ENCODE assay signal across 9 cellular contexts in the genomic region with DNA sequence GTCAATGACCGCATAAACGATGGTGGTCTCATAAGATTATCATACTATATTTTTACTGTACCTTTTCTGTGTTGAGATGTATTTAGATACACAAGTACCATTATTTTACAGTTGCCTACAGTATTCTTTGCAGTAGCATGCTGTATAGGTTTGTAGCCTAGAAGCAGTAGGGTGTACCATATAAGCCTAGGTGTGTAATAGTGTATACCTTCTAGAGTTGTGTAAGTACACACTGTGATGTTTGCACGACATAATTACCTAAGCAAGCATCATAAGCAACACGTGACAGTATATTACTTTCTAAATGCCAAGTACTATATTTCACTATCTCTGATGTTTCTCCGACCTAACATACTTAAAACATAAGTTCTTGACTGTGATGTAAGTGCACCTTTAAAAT. TPM values are rescaled to one million over a fixed set of nuclear protein-coding genes. Genes with fewer than 3 reads are reported as not detected.
DNase-seq lines count a peak whose midpoint lies in the region; ATAC-seq, FAIRE-seq and TF ChIP-seq lines count a peak whose summit lies in the region.
"Had no signal": no experiment of that assay in that cellular context is flagged by ENCODE, and none has a peak within 500 bp of the region (broad histone marks: within the 10 kb centered on the region; RNA-seq: fewer than 3 reads in every experiment).

No MANE protein-coding gene starts in this region.

- peak overlapping the region; percentile 93 for H3K4me3 Mint-ChIP-seq in nephron progenitor cell

- no peaks in the 10 kb centered on the region for H3K9me1 ChIP-seq in endothelial cell of umbilical vein (replicated peaks; ENCODE audit: control insufficient read depth, extremely low read depth, insufficient read depth, low read length)

- peak overlapping the region; percentile 52 for H3K4me3 ChIP-seq in BJ (ENCODE audit: low read depth, low read length)
- peak overlapping the region; percentile 34 for H3K4me3 ChIP-seq in RWPE2 (ENCODE audit: severe bottlenecking)
- H3K4me3 ChIP-seq in endothelial cell of umbilical vein (replicated peaks in 1 of 3; ENCODE audit: insufficient read depth in 1 of 3, low read depth in 1 of 3, low read length in 3 of 3), result peak overlapping the region; percentile 74 to 99 (median 76)
- H3K4me3 ChIP-seq: MG63 had no signal

- H4K20me1 ChIP-seq in endothelial cell of umbilical vein (replicated peaks; ENCODE audit: control insufficient read depth, extremely low read depth, insufficient read depth, low read length), result no peaks in the 10 kb centered on the region

- H3K27me3 ChIP-seq in BJ (ENCODE audit: control insufficient read depth, insufficient read depth, low read length) (no peaks in the 10 kb centered on the region), RWPE2 (ENCODE audit: insufficient read depth, poor library complexity, severe bottlenecking) (no peaks in the 10 kb centered on the region), endothelial cell of umbilical vein (ENCODE audit: control insufficient read depth in 2 of 2, insufficient read depth in 2 of 2, low read length in 2 of 2) (no peaks in the 10 kb centered on the region)
- H3K27me3 ChIP-seq: MG63 had no signal

- H3K27ac ChIP-seq in RWPE2 (ENCODE audit: poor library complexity, severe bottlenecking) (no peak overlapping the region), endothelial cell of umbilical vein (ENCODE audit: insufficient read depth, low read depth, low read length) (no peak overlapping the region)

- peak overlapping the region; percentile 100 for H3K4me2 ChIP-seq in endothelial cell of umbilical vein (ENCODE audit: insufficient read depth, low read length)

- peaks cover 16% of the 10 kb centered on the region for H3K36me3 Mint-ChIP-seq in nephron progenitor cell (ENCODE audit: low read depth)

- peaks cover 27% of the 10 kb centered on the region for H3K79me2 ChIP-seq in endothelial cell of umbilical vein (ENCODE audit: control insufficient read depth, insufficient read depth, low read length)

- peaks cover 6% of the 10 kb centered on the region for H3K9me3 Mint-ChIP-seq in nephron progenitor cell

- CTCF ChIA-PET in BJ (lab: Yijun Ruan, JAX), result no interaction called here
- CTCF ChIA-PET in endothelial cell of umbilical vein (lab: Charles Lee), result no interaction called here

- no peak for TF ChIP-seq POLR2A in endothelial cell of umbilical vein (IDR thresholded peaks at IDR 0.05; ENCODE audit: low read depth, low read length)

- POLR2A ChIA-PET in BJ (lab: Charles Lee) (no interaction called here), endothelial cell of umbilical vein (lab: Charles Lee) (no interaction called here)

- DNase-seq in BJ (ENCODE audit: low read depth) (no peak), RWPE2 (ENCODE audit: low spot score) (no peak), endothelial cell of umbilical vein (ENCODE audit: low read depth, low spot score) (peak; percentile 61), nephron progenitor cell (no peak), COR-L47 (lab: John Stamatoyannopoulos, UW) (no peak), nucleus accumbens (lab: John Stamatoyannopoulos, UW) (no peak)
- DNase-seq: MG63 had no signal

- peak overlapping the region; percentile 91 for H3K9ac ChIP-seq in endothelial cell of umbilical vein (replicated peaks; ENCODE audit: extremely low read depth, insufficient read depth, low read length)

- no peak for FAIRE-seq in endothelial cell of umbilical vein (lab: Jason Lieb, UNC)

- no peaks in the 10 kb centered on the region for H3K9me3 ChIP-seq in RWPE2 (ENCODE audit: severe bottlenecking)
- H3K9me3 ChIP-seq in endothelial cell of umbilical vein (replicated peaks; ENCODE audit: control insufficient read depth, insufficient read depth, low read length), result no peaks in the 10 kb centered on the region
- H3K9me3 ChIP-seq: MG63 had no signal

- no peak overlapping the region for H2AFZ ChIP-seq in endothelial cell of umbilical vein (ENCODE audit: low read depth, low read length)

- H3K36me3 ChIP-seq in BJ (ENCODE audit: control insufficient read depth, insufficient read depth, low read length) (no peaks in the 10 kb centered on the region), RWPE2 (ENCODE audit: low read depth) (peaks cover 13% of the 10 kb centered on the region), endothelial cell of umbilical vein (ENCODE audit: control insufficient read depth in 2 of 2, extremely low read depth in 1 of 2, insufficient read depth in 2 of 2, low read length in 2 of 2) (no peaks in the 10 kb centered on the region)

- H3K27me3 Mint-ChIP-seq in nephron progenitor cell (ENCODE audit: low read depth, poor library complexity), result no peaks in the 10 kb centered on the region

- H3K4me1 ChIP-seq in RWPE2 (ENCODE audit: insufficient read depth, poor library complexity, severe bottlenecking) (peaks cover 38% of the 10 kb centered on the region), endothelial cell of umbilical vein (ENCODE audit: control insufficient read depth, extremely low read depth, insufficient read depth, low read length) (peaks cover 17% of the 10 kb centered on the region)

- TF ChIP-seq CTCF in BJ (IDR thresholded peaks at IDR 0.05; ENCODE audit: insufficient read depth, low read depth, low read length) (no peak), RWPE2 (IDR thresholded peaks at IDR 0.05; ENCODE audit: poor library complexity, severe bottlenecking) (no peak), endothelial cell of umbilical vein (IDR thresholded peaks at IDR 0.05; ENCODE audit: extremely low read depth in 1 of 2, insufficient read depth in 1 of 2, low read depth in 1 of 2, low read length in 2 of 2) (no peak), nephron progenitor cell (IDR thresholded peaks at IDR 0.05) (no peak)

- no peak overlapping the region for H3K27ac Mint-ChIP-seq in nephron progenitor cell

- intact Hi-C loops in endothelial cell of umbilical vein (cut with micrococcal nuclease), result loop anchor here (5.0 kb wide), 3 partner anchors 108 to 283 kb away; a partner anchor contains a TSS

- BruUV-seq in endothelial cell of umbilical vein (replicated peaks; lab: Mats Ljungman, UMichigan), result no TSS peak

- dilution Hi-C loops in endothelial cell of umbilical vein (cut with MboI; ENCODE audit: extremely low pct_ligation_motif_present, low sequenced_read_pairs), result no loop called here

- H3K4me1 Mint-ChIP-seq in nephron progenitor cell, result peaks cover 35% of the 10 kb centered on the region

- ATAC-seq in RWPE2 (ENCODE audit: low read depth) (no peak), HG03442 (IDR thresholded peaks at IDR 0.05; ENCODE audit: unreplicated experiment) (no peak), GM19452 (IDR thresholded peaks at IDR 0.05; ENCODE audit: unreplicated experiment) (no peak)

TF ChIP-seq in endothelial cell of umbilical vein, 7 proteins besides CTCF, POLR2A, EP300 and RAD21:
- no peak for TF ChIP-seq JUN (IDR thresholded peaks at IDR 0.05; ENCODE audit: borderline replicate concordance, insufficient read depth, insufficient read length, low read depth)
- no peak for TF ChIP-seq EZH2 (IDR thresholded peaks at IDR 0.05; ENCODE audit: borderline replicate concordance, low read depth, low read length, severe bottlenecking)
- no peak for TF ChIP-seq FOS (IDR thresholded peaks at IDR 0.05; ENCODE audit: borderline replicate concordance, insufficient read depth, low read length)
- no peak for TF ChIP-seq GATA2 (IDR thresholded peaks at IDR 0.05; ENCODE audit: insufficient read depth, insufficient read length, low read depth, low read length)
- TF ChIP-seq, protein P1, sequence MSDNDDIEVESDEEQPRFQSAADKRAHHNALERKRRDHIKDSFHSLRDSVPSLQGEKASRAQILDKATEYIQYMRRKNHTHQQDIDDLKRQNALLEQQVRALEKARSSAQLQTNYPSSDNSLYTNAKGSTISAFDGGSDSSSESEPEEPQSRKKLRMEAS (IDR thresholded peaks at IDR 0.05; ENCODE audit: insufficient read depth, insufficient read length), result no peak
- no peak for TF ChIP-seq MYC (IDR thresholded peaks at IDR 0.05; ENCODE audit: low read depth, low read length)
- no peak for TF ChIP-seq POLR2AphosphoS5 (IDR thresholded peaks at IDR 0.05; ENCODE audit: insufficient read depth, low read depth, low read length)
TF ChIP-seq in endothelial cell of umbilical vein: peak in this region for 0.

RNA-seq across cellular contexts. Expression of a gene that starts 2.7 kb away (rescaled TPM):
- polyA plus RNA-seq in BJ (2011; rRNA removed), result 4.4 and 12.7 TPM in 2 replicates
- polyA minus RNA-seq in BJ (2011; rRNA and poly(A)+ RNA removed), result 2.3 and 2.4 TPM in 2 replicates
- total RNA-seq in endothelial cell of umbilical vein, result 22.3 and 22.9 TPM in 2 replicates
- polyA plus RNA-seq in endothelial cell of umbilical vein, result 12.0 and 14.5 TPM in 2 replicates
- 14.7 and 16.3 TPM in 2 replicates for polyA plus RNA-seq in endothelial cell of umbilical vein (2011; cell fraction: cytosol; rRNA removed)
- polyA plus RNA-seq in endothelial cell of umbilical vein (2011; cell fraction: nucleus; rRNA removed), result 19.0 and 26.0 TPM in 2 replicates
- polyA plus RNA-seq in endothelial cell of umbilical vein (2012), result 16.4 and 17.9 TPM in 2 replicates
- 16.7 and 17.5 TPM in 2 replicates for polyA minus RNA-seq in endothelial cell of umbilical vein
- polyA minus RNA-seq in endothelial cell of umbilical vein (2011; cell fraction: cytosol; rRNA and poly(A)+ RNA removed), result not detected
- 20.0 and 23.5 TPM in 2 replicates for polyA minus RNA-seq in endothelial cell of umbilical vein (2011; cell fraction: nucleus; rRNA and poly(A)+ RNA removed)
